ENCODE assay signal across 27 cellular contexts in genomic region chr20:38178065-38178471, GRCh38. TPM values are rescaled to one million over a fixed set of nuclear protein-coding genes. Genes with fewer than 3 reads are reported as not detected.
DNase-seq lines count a peak whose midpoint lies in the region; ATAC-seq, FAIRE-seq and TF ChIP-seq lines count a peak whose summit lies in the region.
"Had no signal": no experiment of that assay in that cellular context is flagged by ENCODE, and none has a peak within 500 bp of the region (broad histone marks: within the 10 kb centered on the region; RNA-seq: fewer than 3 reads in every experiment).

No MANE protein-coding gene starts in this region.

- H3K27me3 ChIP-seq in HepG2 (ENCODE audit: control insufficient read depth in 1 of 2, insufficient read depth in 2 of 2, low read length in 2 of 2) (peaks cover 7 to 21% of the 10 kb centered on the region in 2 experiments; a peak in 3 of 5 replicates), right lobe of liver (no peaks in the 10 kb centered on the region), lower lobe of right lung (ENCODE audit: low read depth) (no peaks in the 10 kb centered on the region), upper lobe of right lung (no peaks in the 10 kb centered on the region)
- H3K27me3 ChIP-seq: body of pancreas, suprapubic skin had no signal

- no peak for TF ChIP-seq CTCF in HepG2 (CRISPR knock-in tag; IDR thresholded peaks at IDR 0.05)
- no peak for TF ChIP-seq CTCF in right lobe of liver (IDR thresholded peaks at IDR 0.05)
- no peak for TF ChIP-seq CTCF in lower lobe of right lung (IDR thresholded peaks at IDR 0.05)
- no peak for TF ChIP-seq CTCF in upper lobe of right lung (IDR thresholded peaks at IDR 0.05)

- POLR2A ChIA-PET in HepG2 (lab: Yijun Ruan, JAX) = no interaction called here

- H3K36me3 ChIP-seq in HepG2 (replicated peaks in 1 of 2; ENCODE audit: control insufficient read depth in 1 of 2, insufficient read depth in 2 of 2, low read length in 2 of 2) (no peaks in the 10 kb centered on the region), right lobe of liver (no peaks in the 10 kb centered on the region), lower lobe of right lung (no peaks in the 10 kb centered on the region), upper lobe of right lung (no peaks in the 10 kb centered on the region)
- H3K36me3 ChIP-seq: suprapubic skin had no signal

- TF ChIP-seq EP300 in HepG2 (IDR thresholded peaks at IDR 0.05; ENCODE audit: low read depth in 2 of 2, low read length in 2 of 2) = no peak
- TF ChIP-seq EP300 in HepG2 (CRISPR knock-in tag; IDR thresholded peaks at IDR 0.05; ENCODE audit: borderline replicate concordance) = no peak

- H3K9me3 ChIP-seq in HepG2 (ENCODE audit: low read length) (no peaks in the 10 kb centered on the region), right lobe of liver (no peaks in the 10 kb centered on the region), lower lobe of right lung (no peaks in the 10 kb centered on the region), upper lobe of right lung (no peaks in the 10 kb centered on the region)
- H3K9me3 ChIP-seq: body of pancreas, suprapubic skin had no signal

- H3K4me1 ChIP-seq in HepG2 (ENCODE audit: insufficient read depth, low read length) (peaks cover 10% of the 10 kb centered on the region), right lobe of liver (no peaks in the 10 kb centered on the region), lower lobe of right lung (peaks cover 10% of the 10 kb centered on the region), upper lobe of right lung (peaks cover 3% of the 10 kb centered on the region)
- H3K4me1 ChIP-seq: body of pancreas had no signal

- no peak overlapping the region for H3K27ac ChIP-seq in HepG2 (ENCODE audit: extremely low read length, insufficient read depth, low read length)
- H3K27ac ChIP-seq in right lobe of liver = no peak overlapping the region
- H3K27ac ChIP-seq in lower lobe of right lung = no peak overlapping the region
- H3K27ac ChIP-seq in upper lobe of right lung = no peak overlapping the region
- H3K27ac ChIP-seq: body of pancreas, suprapubic skin had no signal

- DNase-seq in HepG2 (ENCODE audit: low spot score) (no peak), right lobe of liver (no peak), SKM-1 (lab: John Stamatoyannopoulos, UW; ENCODE audit: unreplicated experiment) (peak; percentile 44), lower lobe of right lung (no peak), upper lobe of right lung (no peak), NCI-H1417 treated with DMSO at 0.1 percent for 48 hours (lab: John Stamatoyannopoulos, UW) (no peak)
- DNase-seq: activated CD4-positive, alpha-beta T cell treated with anti-CD3 and anti-CD28 coated beads, Interleukin-2, amount 10 ng/mL, durations not matched to agents 24 days and 14 days; activated CD8-positive, alpha-beta memory T cell treated with anti-CD3 and anti-CD28 coated beads, Interleukin-2, amount 10 ng/mL, durations not matched to agents 7 days and 5 days; body of pancreas; C1 segment of cervical spinal cord; DMS 273 treated with DMSO at 0.1 percent for 48 hours; endodermal cell; GF-D8; head of caudate nucleus; KG1; NCI-H1048; NCI-H2029; NCI-H345; occipital lobe; retina; RPMI8226 had no signal

- no peaks in the 10 kb centered on the region for H3K79me2 ChIP-seq in HepG2 (ENCODE audit: insufficient read depth, low read length)

- no peak overlapping the region for H3K9ac ChIP-seq in HepG2 (ENCODE audit: insufficient read depth, low read depth, low read length)

- FAIRE-seq in HepG2 (lab: Jason Lieb, UNC) = no peak
- FAIRE-seq: GM19239, H54 had no signal

- ATAC-seq in HepG2 = 0 out of 3 replicates have a peak, but pooled peaks have one; percentile 15
- ATAC-seq in right lobe of liver = no peak
- peak; percentile 42 to 56 for ATAC-seq in lower lobe of right lung
- peak; percentile 68 for ATAC-seq in upper lobe of right lung
- ATAC-seq in HG03520 (IDR thresholded peaks at IDR 0.05; ENCODE audit: unreplicated experiment) = no peak
- ATAC-seq in GM18511 (IDR thresholded peaks at IDR 0.05; ENCODE audit: unreplicated experiment) = no peak
- ATAC-seq: activated CD8-positive, alpha-beta memory T cell treated with anti-CD3 and anti-CD28 coated beads, Interleukin-2, amount 10 ng/mL, durations not matched to agents 7 days and 5 days; body of pancreas had no signal

- H3K4me3 ChIP-seq in HepG2 (replicated peaks in 1 of 3; ENCODE audit: insufficient read depth in 1 of 3, low read depth in 2 of 3, low read length in 3 of 3) (no peak overlapping the region), right lobe of liver (no peak overlapping the region), lower lobe of right lung (no peak overlapping the region), upper lobe of right lung (no peak overlapping the region)
- H3K4me3 ChIP-seq: body of pancreas, suprapubic skin had no signal

- WGBS in HepG2 (ENCODE audit: low lambda C conversion rate) = 8% methylated on average over 8 of the region's 8 CpGs
- WGBS in right lobe of liver (ENCODE audit: insufficient coverage, low coverage, low lambda C conversion rate, missing lambda C conversion rate) = 82% methylated on average over 8 of the region's 8 CpGs

- no TSS peak for BruUV-seq in HepG2 (replicated peaks; lab: Mats Ljungman, UMichigan)

- CTCF ChIA-PET in HepG2 (lab: Yijun Ruan, JAX; ENCODE audit: low intra/inter-chr PET ratio, low total read pairs) = no interaction called here

- intact Hi-C loops in HepG2 (cut with micrococcal nuclease; ENCODE audit: unreplicated experiment) (no loop called here), right lobe of liver (cut with DNase I) (loop anchor here in 1 of 2 donors (5.0 kb wide), 1 partner anchor 39 kb away; no protein-coding TSS in a partner anchor), lower lobe of right lung (cut with DNase I) (no loop called here), upper lobe of right lung (cut with DNase I) (no loop called here)

- no peak overlapping the region for H2AFZ ChIP-seq in HepG2 (ENCODE audit: low read length)

- no peaks in the 10 kb centered on the region for H4K20me1 ChIP-seq in HepG2 (ENCODE audit: insufficient read depth, low read length)

- in situ Hi-C loops in HepG2 (cut with HindIII; ENCODE audit: extremely low pct_ligation_motif_present, low pct_unique_long_range_greater_than_20kb) = no loop called here

- H3K4me2 ChIP-seq in HepG2 (ENCODE audit: low read depth, low read length) = no peak overlapping the region

- no peak for TF ChIP-seq RAD21 in HepG2 (CRISPR knock-in tag; IDR thresholded peaks at IDR 0.05)

- TF ChIP-seq POLR2A in HepG2 (IDR thresholded peaks at IDR 0.05; ENCODE audit: insufficient read depth in 1 of 2, low read depth in 2 of 2, low read length in 2 of 2) (no peak), right lobe of liver (IDR thresholded peaks at IDR 0.05) (no peak)

TF ChIP-seq in HepG2, 621 proteins besides CTCF, POLR2A, EP300 and RAD21:
- TF ChIP-seq ZSCAN22 (CRISPR knock-in tag; IDR thresholded peaks at IDR 0.05) (peak; percentile 75; the same call in 1 of the 2 replicates), SIX1 (CRISPR knock-in tag; IDR thresholded peaks at IDR 0.05; ENCODE audit: borderline replicate concordance) (no peak), TCF7L2 (IDR thresholded peaks at IDR 0.05; ENCODE audit: low read depth, low read length) (no peak), HOXA3 (CRISPR knock-in tag; IDR thresholded peaks at IDR 0.05) (no peak), FOXO4 (CRISPR knock-in tag; conservative IDR thresholded peaks at IDR 0.05) (0 out of 2 replicates have a peak, but pooled peaks have one; percentile 56), ATF4 (CRISPR knock-in tag; IDR thresholded peaks at IDR 0.05) (no peak)

RNA-seq across cellular contexts. Expression of gene TGM2, which starts 13.0 kb away (rescaled TPM):
- total RNA-seq in HepG2 (2016; rRNA removed; fragmentation: Illumina TruSeq; extraction: Trizol) = 4.2 and 4.5 TPM in 2 replicates
- total RNA-seq in HepG2 (2016; cell fraction: cytosol; rRNA removed; fragmentation: Illumina TruSeq; extraction: Trizol; ENCODE audit: low read depth) = 0.61 and 0.88 TPM in 2 replicates
- 3.3 and 4.3 TPM in 2 replicates for total RNA-seq in HepG2 (2016; cell fraction: insoluble cytoplasmic fraction; rRNA removed; fragmentation: Illumina TruSeq; extraction: Trizol)
- total RNA-seq in HepG2 (2016; cell fraction: membrane; rRNA removed; fragmentation: Illumina TruSeq; extraction: Trizol) = 2.1 and 2.3 TPM in 2 replicates
- total RNA-seq in HepG2 (2016; cell fraction: nucleus; rRNA removed; fragmentation: Illumina TruSeq; extraction: Trizol) = 4.3 and 4.5 TPM in 2 replicates
- 46.4 and 52.3 TPM in 2 replicates for polyA plus RNA-seq in HepG2 (2011; rRNA removed)
- polyA plus RNA-seq in HepG2 (2011; cell fraction: cytosol; rRNA removed) = 39.7 and 45.8 TPM in 2 replicates
- polyA plus RNA-seq in HepG2 (2011; cell fraction: nucleus; rRNA removed) = 48.4 and 54.8 TPM in 2 replicates
- polyA plus RNA-seq in HepG2 (2012) = 14.4 and 32.4 TPM in 2 replicates
- 1.5 and 1.8 TPM in 2 replicates for polyA plus RNA-seq in HepG2 (2016; cell fraction: cytosol; fragmentation: Illumina TruSeq; extraction: Trizol; ENCODE audit: low read depth)
- 5.3 and 7.5 TPM in 2 replicates for polyA plus RNA-seq in HepG2 (2016; cell fraction: insoluble cytoplasmic fraction; fragmentation: Illumina TruSeq; extraction: Trizol; ENCODE audit: low read depth)
- 2.5 TPM in 2 replicates for polyA plus RNA-seq in HepG2 (2016; cell fraction: membrane; fragmentation: Illumina TruSeq; extraction: Trizol; ENCODE audit: low read depth)
- polyA plus RNA-seq in HepG2 (2016; cell fraction: nucleus; fragmentation: Illumina TruSeq; extraction: Trizol; ENCODE audit: insufficient read depth, low read depth) = 7.7 and 9.8 TPM in 2 replicates
- polyA minus RNA-seq in HepG2 (2011; rRNA and poly(A)+ RNA removed; ENCODE audit: low replicate concordance) = 39.1 and 112 TPM in 2 replicates
- 43.5 and 48.8 TPM in 2 replicates for polyA minus RNA-seq in HepG2 (2011; cell fraction: cytosol; rRNA and poly(A)+ RNA removed)
- polyA minus RNA-seq in HepG2 (2011; cell fraction: nucleus; rRNA and poly(A)+ RNA removed) = 26.7 and 32.2 TPM in 2 replicates
- 100 to 1,000 TPM; 135 to 940 (median 474) TPM for total RNA-seq in right lobe of liver
- total RNA-seq in lower lobe of right lung = 362 TPM
- total RNA-seq in upper lobe of right lung = 562 TPM
- total RNA-seq: activated T-helper 2 cell treated with anti-CD3 and anti-CD28 coated beads, Interferon-gamma antibody, Interleukin-2, Interleukin-4, amounts not matched to agents 10 μg/mL and 5 μg/mL and 100 μg/mL, durations not matched to agents 14 hours and 24 hours and 36 hours had no signal

Comparison
In these comparisons a context has a peak if more than half of its experiments do, and no peak if none do; other contexts are left out.
1. ATAC-seq: peak in HepG2 (single experiment), lower lobe of right lung (2 of 2) and upper lobe of right lung (single experiment); none in right lobe of liver (0 of 4), HG03520 (single experiment) and GM18511 (single experiment).
2. RNA of gene TGM2, which starts 13.0 kb away (total RNA-seq): 135 to 940 TPM in right lobe of liver, 562 TPM in upper lobe of right lung (single experiment) and 362 TPM in lower lobe of right lung (single experiment); 0.61 to 4.5 TPM in HepG2; every median in the first group is over 10 times any median in the second.